8 cellular contexts compared by ENCODE assay signal in genomic region chrX:2928583-2929434, GRCh38. TPM values are rescaled to one million over a fixed set of nuclear protein-coding genes. Genes with fewer than 3 reads are reported as not detected.
DNase-seq lines count a peak whose midpoint lies in the region; ATAC-seq and TF ChIP-seq lines count a peak whose summit lies in the region.

A gene with protein sequence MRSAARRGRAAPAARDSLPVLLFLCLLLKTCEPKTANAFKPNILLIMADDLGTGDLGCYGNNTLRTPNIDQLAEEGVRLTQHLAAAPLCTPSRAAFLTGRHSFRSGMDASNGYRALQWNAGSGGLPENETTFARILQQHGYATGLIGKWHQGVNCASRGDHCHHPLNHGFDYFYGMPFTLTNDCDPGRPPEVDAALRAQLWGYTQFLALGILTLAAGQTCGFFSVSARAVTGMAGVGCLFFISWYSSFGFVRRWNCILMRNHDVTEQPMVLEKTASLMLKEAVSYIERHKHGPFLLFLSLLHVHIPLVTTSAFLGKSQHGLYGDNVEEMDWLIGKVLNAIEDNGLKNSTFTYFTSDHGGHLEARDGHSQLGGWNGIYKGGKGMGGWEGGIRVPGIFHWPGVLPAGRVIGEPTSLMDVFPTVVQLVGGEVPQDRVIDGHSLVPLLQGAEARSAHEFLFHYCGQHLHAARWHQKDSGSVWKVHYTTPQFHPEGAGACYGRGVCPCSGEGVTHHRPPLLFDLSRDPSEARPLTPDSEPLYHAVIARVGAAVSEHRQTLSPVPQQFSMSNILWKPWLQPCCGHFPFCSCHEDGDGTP (minus strand): TSS chrX:2929339. CDS start chrX:2929275, 64 bp downstream.

- peak within 1 kb of the TSS in 1 of 2 donors; percentile 87 for H3K27ac Mint-ChIP-seq in stimulated activated naive CD8-positive, alpha-beta T cell treated with anti-CD3 and anti-CD28 coated beads, Interleukin-15, amount 100 ng/mL, for 72 hours

- H3K4me1 Mint-ChIP-seq in stimulated activated naive CD8-positive, alpha-beta T cell treated with anti-CD3 and anti-CD28 coated beads, Interleukin-15, amount 100 ng/mL, for 72 hours = no peaks in the 10 kb centered on the region

- H3K4me3 Mint-ChIP-seq in stimulated activated naive CD8-positive, alpha-beta T cell treated with anti-CD3 and anti-CD28 coated beads, Interleukin-15, amount 100 ng/mL, for 72 hours = peak within 1 kb of the TSS; percentile 82 to 87

- DNase-seq in NCI-H510A treated with DMSO at 0.1 percent for 48 hours (lab: John Stamatoyannopoulos, UW) (peak; percentile 59), activated T-helper 1 cell treated with Interleukin-2 at 50 U/mL for 16 hours (ENCODE audit: low read depth) (peak; percentile 21), fibroblast of gingiva (ENCODE audit: low read depth) (peak; percentile 97), myocyte (ENCODE audit: low read depth) (peak; percentile 82), NCI-H1417 (lab: John Stamatoyannopoulos, UW) (no peak)
- DNase-seq in stimulated activated naive CD8-positive, alpha-beta T cell treated with anti-CD3 and anti-CD28 coated beads, Interleukin-15, amount 100 ng/mL, for 72 hours = peak; percentile 23 to 40

- ATAC-seq in HG02642 (IDR thresholded peaks at IDR 0.05; ENCODE audit: poor library complexity, unreplicated experiment) = peak; percentile 92
- ATAC-seq in stimulated activated naive CD8-positive, alpha-beta T cell treated with anti-CD3 and anti-CD28 coated beads, Interleukin-15, amount 100 ng/mL, for 72 hours = peak; percentile 83

- no peaks in the 10 kb centered on the region for H3K27me3 Mint-ChIP-seq in stimulated activated naive CD8-positive, alpha-beta T cell treated with anti-CD3 and anti-CD28 coated beads, Interleukin-15, amount 100 ng/mL, for 72 hours

- peaks cover 0 to 5% of the 10 kb centered on the region in 2 donors for H3K9me3 Mint-ChIP-seq in stimulated activated naive CD8-positive, alpha-beta T cell treated with anti-CD3 and anti-CD28 coated beads, Interleukin-15, amount 100 ng/mL, for 72 hours

- TF ChIP-seq POLR2A in GM15510 (IDR thresholded peaks at IDR 0.05; ENCODE audit: borderline replicate concordance, extremely low read depth, insufficient read length) = peak; percentile 44

RNA-seq across cellular contexts. Expression of the gene that starts here (rescaled TPM):
- total RNA-seq in myocyte = 12.4 and 14.3 TPM in 2 replicates
- 8.0 TPM for polyA plus RNA-seq in myocyte (2012)

Comparison
In these comparisons a context has a peak if more than half of its experiments do, and no peak if none do; other contexts are left out.
1. DNase-seq: peak in NCI-H510A treated with DMSO at 0.1 percent for 48 hours (single experiment), activated T-helper 1 cell treated with Interleukin-2 at 50 U/mL for 16 hours (single experiment), fibroblast of gingiva (single experiment), myocyte (single experiment) and stimulated activated naive CD8-positive, alpha-beta T cell treated with anti-CD3 and anti-CD28 coated beads, Interleukin-15, amount 100 ng/mL, for 72 hours (2 of 2); none in NCI-H1417 (0 of 3).